In the genomic region with DNA sequence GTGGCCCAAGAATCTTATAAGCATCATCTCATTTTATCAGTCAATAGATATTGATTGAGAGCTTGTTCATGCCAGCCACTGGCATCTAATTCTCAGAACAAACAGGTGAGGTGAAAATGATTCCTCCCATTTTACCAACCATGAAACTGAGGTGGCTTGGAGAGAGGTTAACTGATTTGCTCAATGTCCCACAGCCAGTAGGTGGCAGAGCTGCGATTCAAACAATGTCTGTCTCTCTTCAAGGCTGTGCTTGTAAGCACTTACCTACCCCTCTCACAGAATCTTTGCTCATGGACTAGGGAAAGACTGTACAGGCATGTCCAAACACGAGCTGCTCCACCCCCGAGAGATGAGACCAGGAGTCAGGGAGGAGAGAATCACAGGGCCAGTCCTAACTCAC, we compare ENCODE assay signal across 9 cellular contexts. TPM values are rescaled to one million over a fixed set of nuclear protein-coding genes. Genes with fewer than 3 reads are reported as not detected.
DNase-seq lines count a peak whose midpoint lies in the region; ATAC-seq, FAIRE-seq and TF ChIP-seq lines count a peak whose summit lies in the region.
"Had no signal": no experiment of that assay in that cellular context is flagged by ENCODE, and none has a peak within 500 bp of the region (broad histone marks: within the 10 kb centered on the region; RNA-seq: fewer than 3 reads in every experiment).

No MANE protein-coding gene starts in this region.

- peak in 5 of 9 donors; percentile 18 to 40 (median 21) for TF ChIP-seq CTCF in heart right ventricle (IDR thresholded peaks at IDR 0.05)
- TF ChIP-seq CTCF in LNCAP (IDR thresholded peaks at IDR 0.05), result peak; percentile 70
- TF ChIP-seq CTCF in K562 (IDR thresholded peaks at IDR 0.05 in 2 of 3, conservative IDR thresholded peaks at IDR 0.05 in 1 of 3; ENCODE audit: insufficient read depth in 2 of 3, low read depth in 1 of 3, low read length in 3 of 3), result peak; percentile 32 to 45 (median 35); a peak in 3 of 6 replicates

- no peak overlapping the region for H2BK120ac ChIP-seq in neuronal stem cell (ENCODE audit: low read depth, low read length)

- H3K9ac ChIP-seq in K562 (ENCODE audit: insufficient read depth in 1 of 2, low read depth in 2 of 2, low read length in 2 of 2), result no peak overlapping the region
- no peak overlapping the region for H3K9ac ChIP-seq in neuronal stem cell (ENCODE audit: low read depth, low read length, poor library complexity)

- no TSS peak for BruUV-seq in K562 (replicated peaks; lab: Mats Ljungman, UMichigan)

- no peak for TF ChIP-seq POLR2A in K562 (conservative IDR thresholded peaks at IDR 0.05)

- no peak overlapping the region for H3K23ac ChIP-seq in neuronal stem cell (ENCODE audit: low read depth, low read length, poor library complexity)

- H3K9me1 ChIP-seq in K562 (ENCODE audit: control insufficient read depth, insufficient read depth, low read length), result no peaks in the 10 kb centered on the region

- H3K27me3 ChIP-seq in heart right ventricle (peaks cover 0 to 58% (median 29%) of the 10 kb centered on the region in 7 donors), K562 (ENCODE audit: control insufficient read depth in 2 of 2, insufficient read depth in 2 of 2, low read length in 2 of 2) (peaks cover 0 to 15% of the 10 kb centered on the region in 2 experiments; a peak in 1 of 5 replicates), neuronal stem cell (ENCODE audit: control insufficient read depth in 3 of 3, insufficient read depth in 3 of 3, low read depth in 1 of 3, low read length in 3 of 3) (no peaks in the 10 kb centered on the region)

- H3K18ac ChIP-seq in neuronal stem cell (ENCODE audit: low read length), result no peak overlapping the region

- H3K9me3 ChIP-seq in heart right ventricle, result no peaks in the 10 kb centered on the region
- no peaks in the 10 kb centered on the region for H3K9me3 ChIP-seq in K562 (replicated peaks; ENCODE audit: control insufficient read depth, insufficient read depth, low read depth, low read length)
- no peaks in the 10 kb centered on the region for H3K9me3 ChIP-seq in neuronal stem cell (replicated peaks in 1 of 2; ENCODE audit: control insufficient read depth in 2 of 2, insufficient read depth in 1 of 2, low read depth in 1 of 2, low read length in 2 of 2)

- no peak for DNase-seq in heart right ventricle
- DNase-seq in cardiac septum (ENCODE audit: low spot score), result no peak
- DNase-seq in K562 (ENCODE audit: extremely low read depth in 1 of 4, low spot score in 3 of 4), result peak in 2 of 4 experiments; percentile 11 to 26
- no peak for DNase-seq in neuronal stem cell (ENCODE audit: low spot score)
- DNase-seq in OCI-M2 (lab: John Stamatoyannopoulos, UW; ENCODE audit: unreplicated experiment), result no peak
- DNase-seq in amniotic stem cell (lab: John Stamatoyannopoulos, UW), result no peak
- DNase-seq in DMS79 treated with DMSO at 0.1 percent for 48 hours (lab: John Stamatoyannopoulos, UW), result no peak

- 18 to 24% methylated on average over 3 of the region's 3 CpGs for WGBS in heart right ventricle, 2 donors
- WGBS in K562 (ENCODE audit: insufficient coverage, low coverage, missing lambda C conversion rate), result 0% methylated on average over 3 of the region's 3 CpGs
- WGBS in neuronal stem cell (ENCODE audit: extremely low coverage in 2 of 2, insufficient read length in 2 of 2, insufficient replicate concordance in 1 of 2), 2 donors, result no CpG with 5 or more reads among the region's 3 CpGs

- no peaks in the 10 kb centered on the region for H4K20me1 ChIP-seq in K562 (replicated peaks; ENCODE audit: control insufficient read depth, insufficient read depth, low read length)

- CTCF ChIA-PET in K562 (lab: Yijun Ruan, JAX; ENCODE audit: low intra/inter-chr PET ratio), result no interaction called here

- H3K36me3 ChIP-seq in heart right ventricle, result no peaks in the 10 kb centered on the region
- H3K36me3 ChIP-seq in K562 (ENCODE audit: control insufficient read depth, insufficient read depth, low read length), result no peaks in the 10 kb centered on the region
- H3K36me3 ChIP-seq in neuronal stem cell (replicated peaks in 1 of 2; ENCODE audit: control insufficient read depth in 2 of 2, insufficient read depth in 2 of 2, low read length in 2 of 2), result no peaks in the 10 kb centered on the region

- ATAC-seq in heart right ventricle (no peak), K562 (peak; percentile 68)

- TF ChIP-seq EP300 in K562 (IDR thresholded peaks at IDR 0.05; ENCODE audit: low read length), result no peak

- H3K27ac ChIP-seq in heart right ventricle (no peak overlapping the region), K562 (ENCODE audit: extremely low read depth, low read depth, low read length) (no peak overlapping the region), neuronal stem cell (replicated peaks; ENCODE audit: low read length) (no peak overlapping the region)

- in situ Hi-C loops in K562 (cut with MboI), result no loop called here

- POLR2A ChIA-PET in K562 (lab: Yijun Ruan, JAX), result no interaction called here

- no peak overlapping the region for H2BK12ac ChIP-seq in neuronal stem cell (ENCODE audit: low read length)

- H2AFZ ChIP-seq in K562 (ENCODE audit: low read depth, low read length) (no peak overlapping the region), neuronal stem cell (ENCODE audit: low read length) (peak overlapping the region; percentile 64)

- H3K4ac ChIP-seq in neuronal stem cell (ENCODE audit: low read length), result no peak overlapping the region

- no peak overlapping the region for H4K8ac ChIP-seq in neuronal stem cell (ENCODE audit: low read depth, low read length)

- H3K4me2 ChIP-seq in K562 (ENCODE audit: insufficient read depth, low read length), result no peak overlapping the region
- H3K4me2 ChIP-seq in neuronal stem cell (ENCODE audit: insufficient read depth, low read length, poor library complexity, severe bottlenecking), result no peak overlapping the region

- no peak overlapping the region for H2AK5ac ChIP-seq in neuronal stem cell (ENCODE audit: low read depth, low read length)

- no peaks in the 10 kb centered on the region for H3K79me2 ChIP-seq in K562 (ENCODE audit: control insufficient read depth, insufficient read depth, low read length)

- no peaks in the 10 kb centered on the region for H3K79me1 ChIP-seq in neuronal stem cell (ENCODE audit: low read depth, low read length)

- H3K4me3 ChIP-seq in heart right ventricle (no peak overlapping the region), K562 (no peak overlapping the region), neuronal stem cell (ENCODE audit: low read length in 2 of 2) (no peak overlapping the region)

- no peak overlapping the region for H4K91ac ChIP-seq in neuronal stem cell (ENCODE audit: low read depth, low read length, poor library complexity)

- peak; percentile 42 for FAIRE-seq in K562 (lab: Jason Lieb, UNC)

- intact Hi-C loops in heart right ventricle (cut with DNase I) (no loop called here), cardiac septum (cut with DNase I) (no loop called here), K562 (cut with micrococcal nuclease) (loop anchor here (2.0 kb wide), 1 partner anchor 56 kb away; no protein-coding TSS in a partner anchor)

- 0 out of 4 replicates have a peak, but pooled peaks of 1 of the 2 experiments have one; percentile 27 for TF ChIP-seq RAD21 in K562 (CRISPR knock-in tag; conservative IDR thresholded peaks at IDR 0.05 in 1 of 2, IDR thresholded peaks at IDR 0.05 in 1 of 2)

- H3K14ac ChIP-seq in neuronal stem cell (ENCODE audit: low read length), result no peak overlapping the region

- H2BK15ac ChIP-seq in neuronal stem cell (ENCODE audit: low read length), result no peak overlapping the region

- no peaks in the 10 kb centered on the region for H3K4me1 ChIP-seq in heart right ventricle
- H3K4me1 ChIP-seq in K562 (replicated peaks in 1 of 2; ENCODE audit: control insufficient read depth in 2 of 2, insufficient read depth in 2 of 2, low read length in 2 of 2), result no peaks in the 10 kb centered on the region
- peaks cover 2% of the 10 kb centered on the region in 2 donors for H3K4me1 ChIP-seq in neuronal stem cell (ENCODE audit: control insufficient read depth in 2 of 2, insufficient read depth in 1 of 2, low read depth in 1 of 2, low read length in 2 of 2)

- no peak overlapping the region for H2BK5ac ChIP-seq in neuronal stem cell (ENCODE audit: low read length)

TF ChIP-seq in K562, 482 proteins besides CTCF, POLR2A, EP300 and RAD21 (continues in another document):
- no peak for TF ChIP-seq BCL6 (CRISPR knock-in tag; IDR thresholded peaks at IDR 0.05)
- no peak for TF ChIP-seq FOS (IDR thresholded peaks at IDR 0.05; ENCODE audit: extremely low read depth, insufficient read length)
- TF ChIP-seq NCOA6 (IDR thresholded peaks at IDR 0.05), result no peak
- TF ChIP-seq FOXM1 (IDR thresholded peaks at IDR 0.05; ENCODE audit: low read depth), result no peak
- TF ChIP-seq FOXM1 (CRISPR knock-in tag; IDR thresholded peaks at IDR 0.05; ENCODE audit: low read depth), result no peak
- TF ChIP-seq ZNF57 (CRISPR knock-in tag; IDR thresholded peaks at IDR 0.05), result no peak
- TF ChIP-seq ZC3H11A (IDR thresholded peaks at IDR 0.05; ENCODE audit: low read depth, low read length), result no peak
- TF ChIP-seq HCFC1 (IDR thresholded peaks at IDR 0.05; ENCODE audit: low read depth, low read length), result no peak
- no peak for TF ChIP-seq CBFB (CRISPR knock-in tag; IDR thresholded peaks at IDR 0.05)
- no peak for TF ChIP-seq LEF1 (IDR thresholded peaks at IDR 0.05)

RNA-seq across cellular contexts. Expression of a gene that starts 21.5 kb away (rescaled TPM):
- total RNA-seq in heart right ventricle (not detected), cardiac septum (not detected), K562 (2014; rRNA removed) (not detected in 2 replicates), K562 (2014; rRNA removed; fragmentation: Illumina TruSeq; extraction: Trizol) (not detected in 2 replicates), K562 (2015; rRNA removed; fragmentation: Illumina TruSeq; extraction: Trizol) (not detected in 2 replicates), K562 (2021) (not detected in 2 replicates)
- polyA plus RNA-seq in heart right ventricle (not detected), K562 (2011; rRNA removed) (not detected in 2 replicates), K562 (2014; fragmentation: Illumina TruSeq; extraction: Trizol) (not detected in 2 replicates), K562 (2014; fragmentation: Nextera tagmentation; extraction: Ambion mirVana) (not detected), K562 (2014; rRNA removed) (not detected in 2 replicates)
- not detected in 2 replicates for total RNA-seq in K562 (2011; cell fraction: chromatin; rRNA removed; ENCODE audit: low replicate concordance)
- not detected in 2 replicates for total RNA-seq in K562 (2011; cell fraction: nucleolus; rRNA removed)
- total RNA-seq in K562 (2011; cell fraction: nucleoplasm; rRNA removed), result not detected in 2 replicates
- polyA plus RNA-seq in K562 (2011; cell fraction: cytosol; rRNA removed), result not detected in 2 replicates
- not detected in 2 replicates for polyA plus RNA-seq in K562 (2011; cell fraction: nucleus; rRNA removed)
- polyA plus RNA-seq in K562 (2012), result not detected in 2 replicates
- polyA minus RNA-seq in K562 (2011; rRNA and poly(A)+ RNA removed), result not detected in 2 replicates
- polyA minus RNA-seq in K562 (2011; cell fraction: cytosol; rRNA and poly(A)+ RNA removed), result not detected in 2 replicates
- not detected in 2 replicates for polyA minus RNA-seq in K562 (2011; cell fraction: nucleus; rRNA and poly(A)+ RNA removed)
- not detected for polyA plus RNA-seq in neuronal stem cell (2013, experiment 1 of 2)
- not detected for polyA plus RNA-seq in neuronal stem cell (2013, experiment 2 of 2)
- total RNA-seq: skeletal muscle tissue had no signal
